Comparison of ENCODE assay signal across 20 cellular contexts in the genomic region with DNA sequence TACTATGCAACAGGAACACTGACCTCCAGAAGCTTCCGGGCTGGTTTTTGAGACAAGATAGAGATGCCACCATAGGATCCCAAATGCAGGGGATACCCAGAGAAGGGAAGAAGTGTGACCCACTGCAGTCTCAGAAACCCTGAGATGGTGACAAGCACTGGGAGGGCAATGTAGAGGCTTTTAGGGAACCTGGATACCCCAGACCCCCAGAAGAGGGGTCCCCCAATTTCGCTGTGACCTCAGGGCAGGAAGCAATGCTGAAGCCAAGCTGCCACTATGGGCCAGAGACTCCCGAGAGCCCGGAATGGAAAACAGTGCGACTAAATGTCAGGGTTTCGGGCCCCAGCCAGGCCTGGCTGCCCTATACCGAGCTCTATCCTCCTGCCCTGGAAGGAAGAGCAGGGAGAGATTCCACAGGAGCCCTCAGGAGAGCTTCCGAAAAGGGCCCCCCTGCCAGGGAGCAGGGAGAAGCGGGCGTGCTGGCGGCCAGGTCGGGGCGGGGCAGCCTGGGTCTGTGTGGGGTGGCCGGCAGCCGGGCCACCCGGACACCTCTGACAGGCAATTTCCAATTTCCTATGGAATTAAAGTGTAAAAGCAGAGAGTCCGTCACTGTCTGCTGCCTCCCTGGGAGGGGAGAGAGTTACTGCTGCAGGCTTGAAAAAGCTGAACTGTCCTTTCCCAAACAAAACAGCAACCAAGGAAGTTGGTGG.
"Had no signal": no experiment of that assay in that cellular context is flagged by ENCODE, and none has a peak within 500 bp of the region (broad histone marks: within the 10 kb centered on the region; RNA-seq: fewer than 3 reads in every experiment).

No MANE protein-coding gene starts in this region.

- H3K27ac ChIP-seq: breast epithelium, colonic mucosa, dorsolateral prefrontal cortex, left lung, thyroid gland had no signal

- H3K4me1 ChIP-seq: breast epithelium, colonic mucosa, gastrocnemius medialis, left lung had no signal

- H3K27ac Mint-ChIP-seq: activated naive CD8-positive, alpha-beta T cell treated with anti-CD3 and anti-CD28 coated beads for 36 hours; activated T-helper 2 cell treated with anti-CD3 and anti-CD28 coated beads, Interferon-gamma antibody, Interleukin-2, Interleukin-4, amounts not matched to agents 10 μg/mL and 5 μg/mL and 100 μg/mL, durations not matched to agents 14 hours and 24 hours and 36 hours had no signal

- H3K36me3 ChIP-seq: breast epithelium, colonic mucosa, esophagus squamous epithelium, gastrocnemius medialis, left lung, thyroid gland had no signal

- H3K4me1 Mint-ChIP-seq: activated naive CD8-positive, alpha-beta T cell treated with anti-CD3 and anti-CD28 coated beads for 36 hours had no signal

- DNase-seq: activated CD8-positive, alpha-beta memory T cell treated with anti-CD3 and anti-CD28 coated beads for 24 hours; activated CD8-positive, alpha-beta memory T cell treated with anti-CD3 and anti-CD28 coated beads, Interleukin-2, amount 50 U/mL, for 4 hours; activated naive CD4-positive, alpha-beta T cell treated with Interleukin-2 at 50 U/mL for 16 hours; activated naive CD8-positive, alpha-beta T cell treated with anti-CD3 and anti-CD28 coated beads for 36 hours; activated T-cell treated with anti-CD3 and anti-CD28 coated beads, Interleukin-2, amount 50 U/mL, for 4 hours; amniotic stem cell; colonic mucosa; dorsolateral prefrontal cortex; esophagus squamous epithelium; left lung; mammary epithelial cell; stimulated activated CD4-positive, alpha-beta T cell treated with anti-CD3 and anti-CD28 coated beads, Interleukin-12 subunit alpha, Interleukin-12 subunit beta, amount 100 ng/mL, for 4 hours; stimulated activated CD4-positive, alpha-beta T cell treated with anti-CD3 and anti-CD28 coated beads, Interleukin-4, amount 100 ng/mL, for 4 hours; stimulated activated naive CD8-positive, alpha-beta T cell treated with anti-CD3 and anti-CD28 coated beads, Interleukin-15, Interleukin-2, amounts not matched to agents 100 U/mL and 50 U/mL, for 24 hours; substantia nigra; T-helper 9 cell; thyroid gland had no signal

- ATAC-seq: activated T-cell treated with anti-CD3 and anti-CD28 coated beads, Interleukin-2, amount 50 U/mL, for 4 hours; left lung; stimulated activated naive CD8-positive, alpha-beta T cell treated with anti-CD3 and anti-CD28 coated beads, Interleukin-15, Interleukin-2, amounts not matched to agents 100 U/mL and 50 U/mL, for 24 hours had no signal

- H3K9me3 ChIP-seq: colonic mucosa, thyroid gland had no signal

- H3K4me3 ChIP-seq: breast epithelium, colonic mucosa, dorsolateral prefrontal cortex, esophagus squamous epithelium, gastrocnemius medialis, left lung, thyroid gland had no signal

- H3K27me3 ChIP-seq: breast epithelium, colonic mucosa, dorsolateral prefrontal cortex, esophagus squamous epithelium, gastrocnemius medialis, left lung, thyroid gland had no signal

- H3K4me3 Mint-ChIP-seq: activated naive CD8-positive, alpha-beta T cell treated with anti-CD3 and anti-CD28 coated beads for 36 hours; activated T-cell treated with anti-CD3 and anti-CD28 coated beads, Interleukin-2, amount 50 U/mL, for 4 hours had no signal
